20 cellular contexts compared by ENCODE assay signal in the genomic region with DNA sequence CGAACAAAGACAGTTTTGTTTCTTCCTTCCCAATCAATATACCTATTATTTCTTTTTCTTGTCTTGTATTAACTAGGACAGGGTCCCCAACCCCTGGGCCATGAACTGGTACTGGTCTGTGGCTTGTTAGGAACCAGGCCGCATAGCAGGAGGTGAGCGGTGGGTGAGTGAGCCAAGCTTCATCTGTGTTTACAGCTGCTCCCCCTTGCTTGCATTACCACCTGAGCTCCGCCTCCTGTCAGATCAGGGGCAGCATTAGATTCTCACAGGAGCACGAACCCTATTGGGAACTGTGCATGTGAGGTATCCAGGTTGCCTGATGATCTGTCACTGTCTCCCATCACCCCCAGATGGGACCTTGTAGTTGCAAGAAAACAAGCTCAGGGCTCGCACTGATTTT.
DNase-seq lines count a peak whose midpoint lies in the region; ATAC-seq, FAIRE-seq and TF ChIP-seq lines count a peak whose summit lies in the region.
"Had no signal": no experiment of that assay in that cellular context is flagged by ENCODE, and none has a peak within 500 bp of the region (broad histone marks: within the 10 kb centered on the region; RNA-seq: fewer than 3 reads in every experiment).

No MANE protein-coding gene starts in this region.

- no peak overlapping the region for H4K5ac ChIP-seq in H1 (ENCODE audit: insufficient read length, low read depth, low read length)

- H4K91ac ChIP-seq in H1 (replicated peaks; ENCODE audit: insufficient read length, low read length) = no peak overlapping the region

- H3K14ac ChIP-seq in H1 (ENCODE audit: insufficient read length) = no peak overlapping the region

- H2BK20ac ChIP-seq in H1 (ENCODE audit: low read length) = no peak overlapping the region

- peak; percentile 85 for FAIRE-seq in D721Med (lab: Jason Lieb, UNC)
- peak; percentile 66 for FAIRE-seq in H1 (lab: Jason Lieb, UNC)

- no peak overlapping the region for H2BK5ac ChIP-seq in H1 (ENCODE audit: low read depth, low read length)

- no peak overlapping the region for H3K23ac ChIP-seq in H1 (ENCODE audit: insufficient read length)

- H3K79me1 ChIP-seq in H1 (ENCODE audit: low read depth, low read length) = peaks cover 2% of the 10 kb centered on the region; the same call in 1 of the 2 replicates

- no peak overlapping the region for H3K9ac ChIP-seq in H1 (replicated peaks in 1 of 4; ENCODE audit: extremely low read depth in 1 of 4, low read depth in 3 of 4, low read length in 3 of 4)
- H3K9ac ChIP-seq: parathyroid adenoma had no signal

- TF ChIP-seq EP300 in H1 (IDR thresholded peaks at IDR 0.05; ENCODE audit: borderline replicate concordance in 1 of 2, low read depth in 2 of 2, low read length in 2 of 2) = no peak

- CTCF ChIA-PET in H1 (lab: Charles Lee; ENCODE audit: partially characterized antibody) = interaction anchor here (0.6 to 1.2 kb wide), 9 partner anchors 10 to 750 kb away, joined by 3 to 5 read pairs (median 3); no protein-coding TSS in a partner anchor

- DNase-seq in D721Med (ENCODE audit: insufficient read length, low spot score) (no peak), NCI-H1105 treated with DMSO at 0.1 percent for 48 hours (lab: John Stamatoyannopoulos, UW) (peak; percentile 96), NCI-H524 treated with DMSO at 0.1 percent for 48 hours (lab: John Stamatoyannopoulos, UW) (peak; percentile 85), H1 (ENCODE audit: low read depth in 1 of 2, low spot score in 2 of 2) (peak in 1 of 2 experiments; percentile 10)
- DNase-seq in activated naive CD4-positive, alpha-beta T cell treated with anti-CD3 and anti-CD28 coated beads, Interleukin-2, amount 50 U/mL, for 16 hours = no peak
- DNase-seq in effector CD4-positive, alpha-beta T cell = no peak
- DNase-seq: activated T-cell treated with anti-CD3 and anti-CD28 coated beads, Interleukin-2, amount 50 U/mL, for 24 hours; CD4-positive, alpha-beta T cell; dorsolateral prefrontal cortex; IMR-90; NCI-H1092 treated with DMSO at 0.1 percent for 48 hours; stimulated activated naive CD4-positive, alpha-beta T cell treated with Interleukin-2 at 50 U/mL for 16 hours; upper lobe of left lung had no signal

- WGBS in H1 (ENCODE audit: extremely low coverage in 1 of 2, insufficient coverage in 1 of 2, insufficient read length in 1 of 2, insufficient replicate concordance in 2 of 2, low coverage in 1 of 2, low lambda C conversion rate in 2 of 2, missing lambda C conversion rate in 1 of 2), 2 experiments = 63% methylated on average over 6 of the region's 6 CpGs; no CpG with 5 or more reads in 1 of the 2 experiments

- H3K4me3 ChIP-seq in H1 (ENCODE audit: extremely low read depth in 1 of 4, insufficient read depth in 2 of 4, low read depth in 3 of 4, low read length in 4 of 4) = no peak overlapping the region
- H3K4me3 ChIP-seq: dorsolateral prefrontal cortex, hepatocyte, SJSA1, smooth muscle cell, upper lobe of left lung had no signal

- no peak overlapping the region for H3K18ac ChIP-seq in H1 (ENCODE audit: extremely low read depth, low read length)

- no peak overlapping the region for H3K4ac ChIP-seq in H1 (replicated peaks; ENCODE audit: insufficient read length, low read depth, low read length)

- peaks cover 0 to 2% of the 10 kb centered on the region in 2 experiments for H4K20me1 ChIP-seq in H1 (replicated peaks in 1 of 2; ENCODE audit: control insufficient read depth in 1 of 2, insufficient read depth in 2 of 2, low read length in 2 of 2)

- H3K9me3 ChIP-seq in H1 (ENCODE audit: insufficient read depth in 2 of 2, low read depth in 1 of 2, low read length in 1 of 2) = no peaks in the 10 kb centered on the region
- H3K9me3 ChIP-seq: SJSA1, upper lobe of left lung had no signal

- ATAC-seq in GM21717 (IDR thresholded peaks at IDR 0.05; ENCODE audit: unreplicated experiment) = no peak
- ATAC-seq in HG02885 (IDR thresholded peaks at IDR 0.05; ENCODE audit: poor library complexity, unreplicated experiment) = no peak
- ATAC-seq: activated naive CD4-positive, alpha-beta T cell treated with anti-CD3 and anti-CD28 coated beads, Interleukin-2, amount 50 U/mL, for 72 hours had no signal

- H2BK15ac ChIP-seq in H1 (ENCODE audit: low read length) = no peak overlapping the region

- no peaks in the 10 kb centered on the region for H3K27me3 ChIP-seq in H1 (replicated peaks in 1 of 4; ENCODE audit: control insufficient read depth in 3 of 4, extremely low read depth in 1 of 4, insufficient read depth in 3 of 4, low read length in 3 of 4)
- H3K27me3 ChIP-seq: dorsolateral prefrontal cortex, hepatocyte, SJSA1, upper lobe of left lung had no signal

- H3K79me2 ChIP-seq in H1 (ENCODE audit: control insufficient read depth in 1 of 2, insufficient read depth in 2 of 2, low read length in 2 of 2) = peaks cover 0 to 20% of the 10 kb centered on the region in 2 experiments; a peak in 2 of 4 replicates

- no peaks in the 10 kb centered on the region for H3K23me2 ChIP-seq in H1 (ENCODE audit: low read depth, low read length)

- no peak overlapping the region for H4K8ac ChIP-seq in H1 (ENCODE audit: extremely low read depth, insufficient read depth, low read length)

- TF ChIP-seq CTCF in D721Med (IDR thresholded peaks at IDR 0.05; ENCODE audit: insufficient read depth, missing control alignments) (peak; percentile 27), H1 (IDR thresholded peaks at IDR 0.05; ENCODE audit: control extremely low read depth in 1 of 3, insufficient read depth in 1 of 3, low read depth in 1 of 3, low read length in 3 of 3) (peak; percentile 34 to 68 (median 63); a peak in 3 of 4 replicates)

- H3K56ac ChIP-seq in H1 (replicated peaks; ENCODE audit: insufficient read length, low read depth, low read length) = no peak overlapping the region

- H3K4me2 ChIP-seq in H1 (ENCODE audit: insufficient read depth in 1 of 2, low read depth in 2 of 2, low read length in 2 of 2) = no peak overlapping the region
- H3K4me2 ChIP-seq: hepatocyte, smooth muscle cell had no signal

- no peak for TF ChIP-seq POLR2A in H1 (IDR thresholded peaks at IDR 0.05; ENCODE audit: control extremely low read depth in 1 of 2, low read depth in 2 of 2, low read length in 2 of 2)

- H2AFZ ChIP-seq in H1 (ENCODE audit: low read length) = no peak overlapping the region
- H2AFZ ChIP-seq: hepatocyte, parathyroid adenoma had no signal

- H3K4me1 ChIP-seq in H1 (replicated peaks in 1 of 4; ENCODE audit: control insufficient read depth in 3 of 4, insufficient read depth in 4 of 4, low read length in 3 of 4) = peaks cover 0 to 11% (median 3%) of the 10 kb centered on the region in 4 experiments; a peak in 3 of 7 replicates
- H3K4me1 ChIP-seq: parathyroid adenoma, SJSA1 had no signal

- peak; percentile 29 to 44; a peak in 3 of 4 replicates for TF ChIP-seq RAD21 in H1 (IDR thresholded peaks at IDR 0.05 in 1 of 2, conservative IDR thresholded peaks at IDR 0.05 in 1 of 2; ENCODE audit: low read depth in 2 of 2, low read length in 2 of 2)

- H2BK12ac ChIP-seq in H1 (ENCODE audit: low read depth, low read length) = no peak overlapping the region

- POLR2A ChIA-PET in H1 (lab: Charles Lee; ENCODE audit: partially characterized antibody) = interaction anchor here (1.4 kb wide), 1 partner anchor 10 kb away, joined by 3 read pairs; no protein-coding TSS in a partner anchor

- H3K36me3 ChIP-seq in H1 (ENCODE audit: control insufficient read depth in 2 of 4, insufficient read depth in 4 of 4, low read length in 3 of 4) = no peaks in the 10 kb centered on the region
- H3K36me3 ChIP-seq: SJSA1, upper lobe of left lung had no signal

- no peak overlapping the region for H3K27ac ChIP-seq in H1 (ENCODE audit: low read depth, low read length)
- H3K27ac ChIP-seq: dorsolateral prefrontal cortex, hepatocyte, parathyroid adenoma, SJSA1, upper lobe of left lung had no signal

- no peak overlapping the region for H2AK5ac ChIP-seq in H1 (ENCODE audit: low read depth, low read length)

- no peak overlapping the region for H2BK120ac ChIP-seq in H1 (replicated peaks; ENCODE audit: low read depth, low read length)

TF ChIP-seq in H1, 55 proteins besides CTCF, POLR2A, EP300 and RAD21:
- TF ChIP-seq CTBP2 (IDR thresholded peaks at IDR 0.05; ENCODE audit: borderline replicate concordance, insufficient read depth, insufficient read length, low read length) (no peak), MAFK (IDR thresholded peaks at IDR 0.05; ENCODE audit: low read depth, low read length) (no peak), SIN3A (conservative IDR thresholded peaks at IDR 0.05 in 1 of 2, IDR thresholded peaks at IDR 0.05 in 1 of 2; ENCODE audit: low read depth in 1 of 2, low read length in 2 of 2) (peak in 1 of 2 experiments; percentile 58; a peak in 1 of 4 replicates), SUZ12 (IDR thresholded peaks at IDR 0.05; ENCODE audit: low read length) (no peak)
- TF ChIP-seq, protein P1, sequence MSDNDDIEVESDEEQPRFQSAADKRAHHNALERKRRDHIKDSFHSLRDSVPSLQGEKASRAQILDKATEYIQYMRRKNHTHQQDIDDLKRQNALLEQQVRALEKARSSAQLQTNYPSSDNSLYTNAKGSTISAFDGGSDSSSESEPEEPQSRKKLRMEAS (IDR thresholded peaks at IDR 0.05) = 0 out of 2 replicates have a peak, but pooled peaks have one; percentile 15
- TF ChIP-seq, protein P2, sequence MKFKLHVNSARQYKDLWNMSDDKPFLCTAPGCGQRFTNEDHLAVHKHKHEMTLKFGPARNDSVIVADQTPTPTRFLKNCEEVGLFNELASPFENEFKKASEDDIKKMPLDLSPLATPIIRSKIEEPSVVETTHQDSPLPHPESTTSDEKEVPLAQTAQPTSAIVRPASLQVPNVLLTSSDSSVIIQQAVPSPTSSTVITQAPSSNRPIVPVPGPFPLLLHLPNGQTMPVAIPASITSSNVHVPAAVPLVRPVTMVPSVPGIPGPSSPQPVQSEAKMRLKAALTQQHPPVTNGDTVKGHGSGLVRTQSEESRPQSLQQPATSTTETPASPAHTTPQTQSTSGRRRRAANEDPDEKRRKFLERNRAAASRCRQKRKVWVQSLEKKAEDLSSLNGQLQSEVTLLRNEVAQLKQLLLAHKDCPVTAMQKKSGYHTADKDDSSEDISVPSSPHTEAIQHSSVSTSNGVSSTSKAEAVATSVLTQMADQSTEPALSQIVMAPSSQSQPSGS (IDR thresholded peaks at IDR 0.05; ENCODE audit: low read length) = no peak

Comparison
In these comparisons a context has a peak if more than half of its experiments do, and no peak if none do; other contexts are left out.
1. DNase-seq: peak in NCI-H1105 treated with DMSO at 0.1 percent for 48 hours (single experiment) and NCI-H524 treated with DMSO at 0.1 percent for 48 hours (single experiment); none in D721Med (single experiment), activated naive CD4-positive, alpha-beta T cell treated with anti-CD3 and anti-CD28 coated beads, Interleukin-2, amount 50 U/mL, for 16 hours (single experiment) and effector CD4-positive, alpha-beta T cell (single experiment).